ENCODE assay signal across 16 cellular contexts in genomic region chr5:176597417-176598389, GRCh38. TPM values are rescaled to one million over a fixed set of nuclear protein-coding genes. Genes with fewer than 3 reads are reported as not detected.
DNase-seq lines count a peak whose midpoint lies in the region; ATAC-seq, FAIRE-seq and TF ChIP-seq lines count a peak whose summit lies in the region.
"Had no signal": no experiment of that assay in that cellular context is flagged by ENCODE, and none has a peak within 500 bp of the region (broad histone marks: within the 10 kb centered on the region; RNA-seq: fewer than 3 reads in every experiment).

No MANE protein-coding gene starts in this region.

- TF ChIP-seq EP300 in stomach (IDR thresholded peaks at IDR 0.05), result no peak

- no peak for TF ChIP-seq CTCF in breast epithelium (IDR thresholded peaks at IDR 0.05)
- TF ChIP-seq CTCF in MCF 10A (IDR thresholded peaks at IDR 0.05; ENCODE audit: unreplicated experiment), result no peak
- no peak for TF ChIP-seq CTCF in WTC11 (IDR thresholded peaks at IDR 0.05)
- no peak for TF ChIP-seq CTCF in kidney (IDR thresholded peaks at IDR 0.05; ENCODE audit: borderline replicate concordance, extremely low read depth, insufficient read depth)
- TF ChIP-seq CTCF in stomach (IDR thresholded peaks at IDR 0.05), result no peak
- TF ChIP-seq CTCF in progenitor cell of endocrine pancreas (IDR thresholded peaks at IDR 0.05; ENCODE audit: unreplicated experiment), result no peak

- peak overlapping the region in 2 of 3 donors; percentile 46 to 63 for H3K4me3 ChIP-seq in breast epithelium
- no peak overlapping the region for H3K4me3 ChIP-seq in kidney (ENCODE audit: low read length in 2 of 2)
- H3K4me3 ChIP-seq in stomach, result peak overlapping the region; percentile 40 to 53 (median 42)
- H3K4me3 ChIP-seq: lung had no signal

- H3K36me3 Mint-ChIP-seq in MCF 10A (ENCODE audit: insufficient read depth, unreplicated experiment) (no peaks in the 10 kb centered on the region), WTC11 (peaks cover 6% of the 10 kb centered on the region), progenitor cell of endocrine pancreas (ENCODE audit: insufficient read depth) (peaks cover 1% of the 10 kb centered on the region)

- WGBS in stomach, 5 donors, result 61 to 69% (median 66%) methylated on average over 32 to 47 of the region's 47 CpGs

- H3K27me3 ChIP-seq in breast epithelium (peaks cover 0 to 8% of the 10 kb centered on the region in 2 donors), stomach (peaks cover 0 to 73% (median 13%) of the 10 kb centered on the region in 3 donors)

- POLR2A ChIA-PET in MCF 10A (lab: Yijun Ruan, JAX), result no interaction called here
- POLR2A ChIA-PET in WTC11 (lab: Charles Lee), result interaction anchor here (1.8 kb wide), 1 partner anchor 54 kb away, joined by 4 read pairs; no protein-coding TSS in a partner anchor

- intact Hi-C loops in breast epithelium (cut with DNase I; ENCODE audit: low total_unique reads) (no loop called here), MCF 10A (cut with micrococcal nuclease) (no loop called here), kidney (cut with DNase I) (no loop called here), stomach (cut with DNase I; ENCODE audit: low total_unique reads) (no loop called here)

- CTCF ChIA-PET in MCF 10A (lab: Yijun Ruan, JAX), result interaction anchor here (1.1 kb wide), 1 partner anchor 61 kb away, joined by 5 read pairs; no protein-coding TSS in a partner anchor
- CTCF ChIA-PET in WTC11 (lab: Charles Lee), result interaction anchor here (0.6 to 3.4 kb wide), 13 partner anchors 8 to 181 kb away, joined by 3 to 21 read pairs (median 7); partner anchors contain the start of genes CLTB, EIF4E1B, RNF44 and SNCB

- H3K9me3 Mint-ChIP-seq in MCF 10A (ENCODE audit: unreplicated experiment) (no peaks in the 10 kb centered on the region), WTC11 (no peaks in the 10 kb centered on the region), progenitor cell of endocrine pancreas (ENCODE audit: low read depth) (no peaks in the 10 kb centered on the region)

- H3K27me3 Mint-ChIP-seq in MCF 10A (ENCODE audit: insufficient read depth, unreplicated experiment), result no peaks in the 10 kb centered on the region
- H3K27me3 Mint-ChIP-seq in WTC11 (ENCODE audit: low read depth), result peaks cover 36% of the 10 kb centered on the region
- H3K27me3 Mint-ChIP-seq in progenitor cell of endocrine pancreas, result peaks cover 30% of the 10 kb centered on the region

- H3K27ac ChIP-seq in breast epithelium, result no peak overlapping the region
- H3K27ac ChIP-seq in kidney (ENCODE audit: low read depth in 2 of 2, low read length in 2 of 2), result no peak overlapping the region
- peak overlapping the region in 1 of 5 donors; percentile 62 for H3K27ac ChIP-seq in stomach
- H3K27ac ChIP-seq: RWPE1 had no signal

- BruUV-seq in MCF 10A (replicated peaks; lab: Mats Ljungman, UMichigan), result no TSS peak

- no peak overlapping the region for H3K9ac ChIP-seq in kidney (ENCODE audit: low read length in 2 of 2)

- no peak for FAIRE-seq in kidney (lab: Jason Lieb, UNC)

- H3K4me1 ChIP-seq in breast epithelium (no peaks in the 10 kb centered on the region), kidney (ENCODE audit: control insufficient read depth in 1 of 2, insufficient read depth in 1 of 2, low read depth in 1 of 2, low read length in 2 of 2) (peaks cover 0 to 4% of the 10 kb centered on the region in 2 donors), stomach (peaks cover 6 to 15% (median 14%) of the 10 kb centered on the region in 4 donors)

- H3K4me1 Mint-ChIP-seq in MCF 10A (ENCODE audit: insufficient read depth, unreplicated experiment), result peaks cover 7% of the 10 kb centered on the region
- H3K4me1 Mint-ChIP-seq in WTC11, result 0 out of 2 replicates have a peak, but pooled peaks cover 4% of the 10 kb centered on the region
- no peaks in the 10 kb centered on the region for H3K4me1 Mint-ChIP-seq in progenitor cell of endocrine pancreas (ENCODE audit: low read depth)

- DNase-seq in breast epithelium (ENCODE audit: low spot score in 2 of 2) (no peak), MCF 10A (ENCODE audit: unreplicated experiment) (no peak), WTC11 (ENCODE audit: low spot score) (peak; percentile 56), kidney (peak; percentile 75), stomach (no peak), progenitor cell of endocrine pancreas (ENCODE audit: low spot score, unreplicated experiment) (no peak), NCI-H2171 treated with DMSO at 0.1 percent for 48 hours (lab: John Stamatoyannopoulos, UW) (no peak), anterior cingulate cortex (lab: John Stamatoyannopoulos, UW) (no peak)
- DNase-seq: NCI-H1436, NCI-H526 treated with DMSO at 0.1 percent for 48 hours had no signal

- no peaks in the 10 kb centered on the region for H3K36me3 ChIP-seq in breast epithelium
- H3K36me3 ChIP-seq in kidney (ENCODE audit: control insufficient read depth in 1 of 2, insufficient read depth in 2 of 2, low read length in 2 of 2), result no peaks in the 10 kb centered on the region
- no peaks in the 10 kb centered on the region for H3K36me3 ChIP-seq in stomach

- H3K27ac Mint-ChIP-seq in MCF 10A (ENCODE audit: low read depth, unreplicated experiment), result no peak overlapping the region
- no peak overlapping the region for H3K27ac Mint-ChIP-seq in WTC11
- no peak overlapping the region for H3K27ac Mint-ChIP-seq in progenitor cell of endocrine pancreas

- H3K9me3 ChIP-seq in breast epithelium, result no peaks in the 10 kb centered on the region
- no peaks in the 10 kb centered on the region for H3K9me3 ChIP-seq in kidney (ENCODE audit: control insufficient read depth in 1 of 2, low read length in 2 of 2)
- no peaks in the 10 kb centered on the region for H3K9me3 ChIP-seq in stomach

- TF ChIP-seq POLR2A in breast epithelium (IDR thresholded peaks at IDR 0.05) (no peak), stomach (IDR thresholded peaks at IDR 0.05) (no peak)

- no peak overlapping the region for H3K4me3 Mint-ChIP-seq in MCF 10A (ENCODE audit: unreplicated experiment)
- peak overlapping the region; percentile 45 for H3K4me3 Mint-ChIP-seq in WTC11
- H3K4me3 Mint-ChIP-seq in progenitor cell of endocrine pancreas (ENCODE audit: low read depth), result no peak overlapping the region

- peak; percentile 6; the same call in 1 of the 2 replicates for ATAC-seq in WTC11
- ATAC-seq: HCT116 had no signal

TF ChIP-seq in WTC11, 78 proteins besides CTCF, POLR2A, EP300 and RAD21:
- TF ChIP-seq MYBL2 (CRISPR knock-in tag; IDR thresholded peaks at IDR 0.05), result 0 out of 2 replicates have a peak, but pooled peaks have one; percentile 32
- 0 out of 2 replicates have a peak, but pooled peaks have one; percentile 5 for TF ChIP-seq SP1 (CRISPR knock-in tag; conservative IDR thresholded peaks at IDR 0.05)
- 0 out of 2 replicates have a peak, but pooled peaks have one; percentile 10 for TF ChIP-seq TCF7 (CRISPR knock-in tag; IDR thresholded peaks at IDR 0.05; ENCODE audit: low read depth)
- no peak for TF ChIP-seq FOXJ3 (CRISPR knock-in tag; IDR thresholded peaks at IDR 0.05; ENCODE audit: borderline replicate concordance)

RNA-seq across cellular contexts. Expression of gene GPRIN1, which starts 12.3 kb away (rescaled TPM):
- total RNA-seq in breast epithelium (1 to 10 TPM in 1 of 3 donors, under 1 TPM in 2; 0.64 to 1.2 (median 0.98) TPM), MCF 10A (2022) (3.0 and 3.7 TPM in 2 replicates), WTC11 (2021) (5.4 to 8.5 TPM (median 5.8 TPM) in 3 replicates), kidney (1.3 TPM), stomach (1 to 10 TPM in 1 of 5 donors, under 1 TPM in 2, not detected in 2; 0.72 to 1.4 (median 0.92) TPM), progenitor cell of endocrine pancreas (5.9 TPM in 2 replicates)
- polyA plus RNA-seq in kidney (ENCODE audit: insufficient read depth, low read depth, low replicate concordance) (0.45 TPM), stomach (under 1 TPM; 0.30 to 0.46 (median 0.37) TPM)

RNA-seq across cellular contexts. Expression of gene SNCB, which starts 32.6 kb away (rescaled TPM):
- not detected for total RNA-seq in breast epithelium
- total RNA-seq in MCF 10A (2022), result not detected in 2 replicates
- total RNA-seq in WTC11 (2021), result 6.8 to 13.4 TPM (median 9.6 TPM) in 3 replicates
- not detected for total RNA-seq in kidney
- polyA plus RNA-seq in kidney (ENCODE audit: insufficient read depth, low read depth, low replicate concordance), result not detected
- total RNA-seq in stomach, result not detected
- polyA plus RNA-seq in stomach, result not detected
- 0.24 TPM in 1 of 2 replicates, not detected in the other for total RNA-seq in progenitor cell of endocrine pancreas
- total RNA-seq: lung, osteocyte had no signal

RNA-seq across cellular contexts. Expression of gene EIF4E1B, which starts 32.8 kb away (rescaled TPM):
- total RNA-seq in breast epithelium (1 to 10 TPM in 1 of 3 donors, not detected in 2; 1.6 TPM), MCF 10A (2022) (not detected in 2 replicates), WTC11 (2021) (0.74 to 1.3 TPM (median 1.1 TPM) in 3 replicates), kidney (not detected), stomach (not detected), progenitor cell of endocrine pancreas (not detected in 2 replicates)
- polyA plus RNA-seq in kidney (ENCODE audit: insufficient read depth, low read depth, low replicate concordance) (not detected), stomach (not detected)
- total RNA-seq: Daoy, lung, osteocyte had no signal
- polyA plus RNA-seq: lung had no signal

RNA-seq across cellular contexts. Expression of gene CDHR2, which starts 48.6 kb away (rescaled TPM):
- total RNA-seq in breast epithelium (1 to 10 TPM in 1 of 3 donors, not detected in 2; 2.3 TPM), MCF 10A (2022) (0.09 and 0.39 TPM in 2 replicates), WTC11 (2021) (0.44 to 1.1 TPM (median 0.63 TPM) in 3 replicates), kidney (4.2 TPM), stomach (10 to 100 TPM in 3 of 5 donors, 1 to 10 TPM in 2; 9.6 to 18.7 (median 13.4) TPM), progenitor cell of endocrine pancreas (1.5 and 1.6 TPM in 2 replicates)
- polyA plus RNA-seq in kidney (ENCODE audit: insufficient read depth, low read depth, low replicate concordance) (8.0 TPM), stomach (1 to 10 TPM in 1 of 3 donors, under 1 TPM in 2; 0.13 to 1.6 (median 0.76) TPM)
- total RNA-seq: Daoy, glomerular endothelial cell had no signal

RNA-seq across cellular contexts. Expression of gene TSPAN17, which starts 49.6 kb away (rescaled TPM):
- 10 to 100 TPM; 10.4 to 20.0 (median 18.3) TPM for total RNA-seq in breast epithelium
- 36.7 and 47.5 TPM in 2 replicates for total RNA-seq in MCF 10A (2022)
- 45.7 to 47.8 TPM (median 46.1 TPM) in 3 replicates for total RNA-seq in WTC11 (2021)
- 34.3 TPM for total RNA-seq in kidney
- 32.1 TPM for polyA plus RNA-seq in kidney (ENCODE audit: insufficient read depth, low read depth, low replicate concordance)
- 10 to 100 TPM in 3 of 5 donors, 1 to 10 TPM in 2; 2.3 to 79.9 (median 19.0) TPM for total RNA-seq in stomach
- polyA plus RNA-seq in stomach, result 10 to 100 TPM; 21.7 to 24.0 (median 21.8) TPM
- 37.3 and 37.5 TPM in 2 replicates for total RNA-seq in progenitor cell of endocrine pancreas

Comparison
In these comparisons a context has a peak if more than half of its experiments do, and no peak if none do; other contexts are left out.
1. DNase-seq: peak in WTC11 (single experiment) and kidney (single experiment); none in breast epithelium (0 of 2), MCF 10A (single experiment), stomach (single experiment), progenitor cell of endocrine pancreas (single experiment), NCI-H2171 treated with DMSO at 0.1 percent for 48 hours (single experiment) and anterior cingulate cortex (0 of 58).
2. H3K4me3 ChIP-seq: peak in breast epithelium (2 of 3) and stomach (4 of 4); none in kidney (0 of 2).